ENCODE assay signal across 8 cellular contexts in genomic region chr18:63511285-63511684, GRCh38. TPM values are rescaled to one million over a fixed set of nuclear protein-coding genes. Genes with fewer than 3 reads are reported as not detected.
DNase-seq lines count a peak whose midpoint lies in the region; ATAC-seq and TF ChIP-seq lines count a peak whose summit lies in the region.

No MANE protein-coding gene starts in this region.

- DNase-seq in AML-193 (lab: John Stamatoyannopoulos, UW) (peak; percentile 29 to 46), GM13977 (ENCODE audit: low spot score) (no peak), OCI-LY7 (ENCODE audit: low spot score) (peak; percentile 7), fibroblast of peridontal ligament (ENCODE audit: extremely low read depth) (peak; percentile 65), retina (peak; percentile 33), mesenteric fat pad (ENCODE audit: low spot score) (no peak)
- no peak for DNase-seq in activated T-cell treated with anti-CD3 and anti-CD28 coated beads, Interleukin-2, amount 50 U/mL, for 1 hour

- no peak for ATAC-seq in GM19467 (IDR thresholded peaks at IDR 0.05; ENCODE audit: unreplicated experiment)

- no peak overlapping the region for H3K27ac ChIP-seq in OCI-LY7 (ENCODE audit: low read depth, low read length, poor library complexity, severe bottlenecking)

- no peak overlapping the region for H3K4me3 ChIP-seq in OCI-LY7 (ENCODE audit: low read depth, low read length, poor library complexity, severe bottlenecking)

- H2AFZ ChIP-seq in OCI-LY7 (ENCODE audit: low read length), result no peak overlapping the region

- H3K36me3 ChIP-seq in OCI-LY7 (ENCODE audit: insufficient read depth, low read length), result no peaks in the 10 kb centered on the region

- H4K20me1 ChIP-seq in OCI-LY7 (ENCODE audit: insufficient read depth, low read length), result no peaks in the 10 kb centered on the region

- intact Hi-C loops in OCI-LY7 (cut with micrococcal nuclease; ENCODE audit: unreplicated experiment), result no loop called here

- POLR2A ChIA-PET in OCI-LY7 (lab: Charles Lee), result no interaction called here

- CTCF ChIA-PET in OCI-LY7 (lab: Charles Lee; ENCODE audit: unreplicated experiment), result no interaction called here

- no peaks in the 10 kb centered on the region for H3K79me2 ChIP-seq in OCI-LY7 (ENCODE audit: insufficient read depth, low read depth, low read length)

- in situ Hi-C loops in GM13977 (cut with MboI; ENCODE audit: low pct_unique_long_range_greater_than_20kb, low sequenced_read_pairs, unreplicated experiment), result loop anchor here (10.0 kb wide), 1 partner anchor 334 kb away; no protein-coding TSS in a partner anchor

- TF ChIP-seq CTCF in GM13977 (IDR thresholded peaks at IDR 0.05; ENCODE audit: extremely low read depth, insufficient read depth, missing control alignments), result peak; percentile 49
- peak; percentile 59 for TF ChIP-seq CTCF in OCI-LY7 (conservative IDR thresholded peaks at IDR 0.05; ENCODE audit: low read length)

- no peak overlapping the region for H3K4me2 ChIP-seq in OCI-LY7 (ENCODE audit: low read length)

- BruUV-seq in OCI-LY7 (replicated peaks; lab: Mats Ljungman, UMichigan), result no TSS peak

- H3K9me2 ChIP-seq in OCI-LY7 (ENCODE audit: insufficient read depth, low read length), result no peaks in the 10 kb centered on the region

- no peaks in the 10 kb centered on the region for H3K4me1 ChIP-seq in OCI-LY7 (ENCODE audit: insufficient read depth, low read length, poor library complexity, severe bottlenecking)

- H3K9me3 ChIP-seq in OCI-LY7 (ENCODE audit: low read length), result no peaks in the 10 kb centered on the region

RNA-seq across cellular contexts. Expression of gene SERPINB12, which starts 30.9 kb away (rescaled TPM):
- not detected in 2 replicates for total RNA-seq in OCI-LY7 (2014; rRNA removed; shearing (Covaris generic))
- not detected in 2 replicates for total RNA-seq in OCI-LY7 (2022)
- not detected for total RNA-seq in mesenteric fat pad

RNA-seq across cellular contexts. Expression of gene SERPINB5, which starts 34.5 kb away (rescaled TPM):
- total RNA-seq in OCI-LY7 (2014; rRNA removed; shearing (Covaris generic)), result not detected in 2 replicates
- total RNA-seq in OCI-LY7 (2022) (not detected in 2 replicates), mesenteric fat pad (not detected)

Comparison
In these comparisons a context has a peak if more than half of its experiments do, and no peak if none do; other contexts are left out.
1. DNase-seq: peak in AML-193 (2 of 2), OCI-LY7 (single experiment), fibroblast of peridontal ligament (single experiment) and retina (single experiment); none in GM13977 (single experiment), mesenteric fat pad (single experiment) and activated T-cell treated with anti-CD3 and anti-CD28 coated beads, Interleukin-2, amount 50 U/mL, for 1 hour (single experiment).